ENCODE assay signal across 8 cellular contexts in genomic region chr12:3275171-3276041, GRCh38.
DNase-seq lines count a peak whose midpoint lies in the region; ATAC-seq, FAIRE-seq and TF ChIP-seq lines count a peak whose summit lies in the region.

No MANE protein-coding gene starts in this region.

- TF ChIP-seq EP300 in Ishikawa (IDR thresholded peaks at IDR 0.05; ENCODE audit: borderline replicate concordance) = no peak

- no peaks in the 10 kb centered on the region for H3K27me3 ChIP-seq in upper lobe of right lung

- TF ChIP-seq RAD21 in Ishikawa (IDR thresholded peaks at IDR 0.05; ENCODE audit: low read depth) = peak; percentile 94

- in situ Hi-C loops in SK-MEL-5 (cut with HindIII; ENCODE audit: low pct_unique_long_range_greater_than_20kb, low sequenced_read_pairs) = no loop called here

- DNase-seq in SK-MEL-5 (ENCODE audit: low read depth, low spot score) (peak; percentile 60), glomerular visceral epithelial cell (ENCODE audit: extremely low spot score) (peak; percentile 66), pons (ENCODE audit: low spot score) (peak; percentile 35), upper lobe of right lung (peak; percentile 82)
- DNase-seq in activated naive CD4-positive, alpha-beta T cell treated with Interleukin-2 at 50 U/mL for 16 hours = peak; percentile 69

- peak; percentile 98 for TF ChIP-seq CTCF in upper lobe of right lung (IDR thresholded peaks at IDR 0.05)

- no peak overlapping the region for H3K4me3 ChIP-seq in upper lobe of right lung

- peak; percentile 84 for FAIRE-seq in G401.6 (lab: Jason Lieb, UNC)

- H3K36me3 ChIP-seq in upper lobe of right lung = no peaks in the 10 kb centered on the region

- intact Hi-C loops in upper lobe of right lung (cut with DNase I) = loop anchor here (10.0 kb wide), 1 partner anchor 201 kb away; the partner anchor contains the start of gene TSPAN9

- ATAC-seq in upper lobe of right lung (peak; percentile 77), HG02870 (IDR thresholded peaks at IDR 0.05; ENCODE audit: unreplicated experiment) (no peak)

- no peak overlapping the region for H3K27ac ChIP-seq in upper lobe of right lung

- no peaks in the 10 kb centered on the region for H3K9me3 ChIP-seq in upper lobe of right lung

- no peaks in the 10 kb centered on the region for H3K4me1 ChIP-seq in upper lobe of right lung

TF ChIP-seq in Ishikawa, 13 proteins besides CTCF, POLR2A, EP300 and RAD21:
- TF ChIP-seq TAF1 (IDR thresholded peaks at IDR 0.05; ENCODE audit: low read depth) (peak; percentile 12; the same call in 1 of the 2 replicates), TEAD4 (IDR thresholded peaks at IDR 0.05) (no peak), CEBPB (IDR thresholded peaks at IDR 0.05) (no peak)
